In the genomic region with DNA sequence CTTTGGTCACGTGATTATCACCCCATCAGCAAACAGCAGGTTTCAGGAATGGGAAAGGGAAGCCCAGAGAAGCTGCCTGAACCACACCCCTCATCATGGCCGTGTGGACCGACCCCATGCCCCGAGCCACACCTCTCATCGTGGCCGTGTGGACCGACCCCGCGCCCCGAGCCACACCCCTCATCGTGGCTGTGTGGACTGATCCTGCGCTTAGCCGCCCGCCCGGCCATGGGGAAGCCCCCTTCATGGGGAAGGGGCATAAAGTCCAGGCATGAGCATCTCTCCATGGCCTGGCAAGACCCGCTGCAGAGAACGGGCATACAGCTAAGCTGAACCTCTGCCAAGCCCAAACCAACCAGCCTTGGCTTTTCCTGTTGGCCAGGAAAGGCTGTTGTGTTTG, we compare ENCODE assay signal across 27 cellular contexts.
"Had no signal": no experiment of that assay in that cellular context is flagged by ENCODE, and none has a peak within 500 bp of the region (broad histone marks: within the 10 kb centered on the region; RNA-seq: fewer than 3 reads in every experiment).

No MANE protein-coding gene starts in this region.

- ATAC-seq: right lobe of liver; stimulated activated naive B cell treated with anti-CD40 and anti-IgM and Interleukin-4, amounts not matched to agents 10 μg/mL and 1 μg/mL and 100 μg/mL, for 72 hours had no signal

- H3K9me3 Mint-ChIP-seq: natural killer cell treated with Interleukin-12 subunit alpha and Interleukin-12 subunit beta and Interleukin-15 and Interleukin-18, amount 100 ng/mL, for 72 hours; nephron progenitor cell; neural crest cell; stimulated activated effector memory CD8-positive, alpha-beta T cell treated with anti-CD3 and anti-CD28 coated beads, Interleukin-12 subunit alpha, Interleukin-12 subunit beta, amount 100 ng/mL, for 72 hours; stimulated activated naive B cell treated with anti-CD40 and anti-IgM and Interleukin-4, amounts not matched to agents 10 μg/mL and 1 μg/mL and 100 μg/mL, for 72 hours; stimulated activated naive CD8-positive, alpha-beta T cell treated with anti-CD3 and anti-CD28 coated beads, Interleukin-15, Interleukin-2, amounts not matched to agents 100 ng/mL and 50 ng/mL, for 24 hours had no signal

- H3K27ac ChIP-seq: neutrophil, pancreas, prostate gland, right atrium auricular region, right lobe of liver, stomach, thoracic aorta, thyroid gland, upper lobe of left lung, vagina had no signal

- H3K27me3 ChIP-seq: neutrophil, pancreas, right atrium auricular region, right lobe of liver, sigmoid colon, stomach, thyroid gland, tibial nerve, upper lobe of left lung, vagina had no signal

- H3K27me3 Mint-ChIP-seq: natural killer cell treated with Interleukin-12 subunit alpha and Interleukin-12 subunit beta and Interleukin-15 and Interleukin-18, amount 100 ng/mL, for 72 hours; stimulated activated naive B cell treated with anti-CD40 and anti-IgM and Interleukin-4, amounts not matched to agents 10 μg/mL and 1 μg/mL and 100 μg/mL, for 72 hours; stimulated activated naive CD8-positive, alpha-beta T cell treated with anti-CD3 and anti-CD28 coated beads, Interleukin-15, Interleukin-2, amounts not matched to agents 100 ng/mL and 50 ng/mL, for 24 hours had no signal

- FAIRE-seq: pancreas, small intestine, urothelium cell line had no signal

- DNase-seq: nephron progenitor cell; retina; sigmoid colon; small intestine; stimulated activated CD4-positive, alpha-beta T cell treated with anti-CD3 and anti-CD28 coated beads, Interleukin-15, amount 100 ng/mL, for 24 hours; stimulated activated CD4-positive, alpha-beta T cell treated with anti-CD3 and anti-CD28 coated beads, Interleukin-2, amount 100 ng/mL, for 24 hours; stimulated activated CD4-positive, alpha-beta T cell treated with anti-CD3 and anti-CD28 coated beads, Interleukin-2, amount 100 ng/mL, for 48 hours; stimulated activated CD4-positive, alpha-beta T cell treated with anti-CD3 and anti-CD28 coated beads, Interleukin-4, amount 100 ng/mL, for 24 hours; stimulated activated naive B cell treated with anti-CD40 and anti-IgM and Interleukin-4, amounts not matched to agents 10 μg/mL and 1 μg/mL and 100 μg/mL, for 72 hours; stimulated activated naive CD4-positive, alpha-beta T cell treated with Interleukin-2 at 50 U/mL for 16 hours; stomach; thyroid gland; trophoblast cell had no signal

- H3K4me1 Mint-ChIP-seq: neural crest cell had no signal

- H3K27ac Mint-ChIP-seq: natural killer cell treated with Interleukin-12 subunit alpha and Interleukin-12 subunit beta and Interleukin-15 and Interleukin-18, amount 100 ng/mL, for 72 hours; nephron progenitor cell; stimulated activated effector memory CD8-positive, alpha-beta T cell treated with anti-CD3 and anti-CD28 coated beads, Interleukin-12 subunit alpha, Interleukin-12 subunit beta, amount 100 ng/mL, for 72 hours; stimulated activated naive B cell treated with anti-CD40 and anti-IgM and Interleukin-4, amounts not matched to agents 10 μg/mL and 1 μg/mL and 100 μg/mL, for 72 hours; stimulated activated naive CD8-positive, alpha-beta T cell treated with anti-CD3 and anti-CD28 coated beads, Interleukin-15, Interleukin-2, amounts not matched to agents 100 ng/mL and 50 ng/mL, for 24 hours had no signal

- H3K4me3 ChIP-seq: pancreas, prostate gland, right atrium auricular region, right lobe of liver, sigmoid colon, stomach, thoracic aorta, thyroid gland, tibial nerve, upper lobe of left lung, vagina had no signal

- H3K4me3 Mint-ChIP-seq: natural killer cell treated with Interleukin-12 subunit alpha and Interleukin-12 subunit beta and Interleukin-15 and Interleukin-18, amount 100 ng/mL, for 72 hours; nephron progenitor cell; neural crest cell; stimulated activated effector memory CD8-positive, alpha-beta T cell treated with anti-CD3 and anti-CD28 coated beads, Interleukin-12 subunit alpha, Interleukin-12 subunit beta, amount 100 ng/mL, for 72 hours; stimulated activated naive B cell treated with anti-CD40 and anti-IgM and Interleukin-4, amounts not matched to agents 10 μg/mL and 1 μg/mL and 100 μg/mL, for 72 hours; stimulated activated naive CD8-positive, alpha-beta T cell treated with anti-CD3 and anti-CD28 coated beads, Interleukin-15, Interleukin-2, amounts not matched to agents 100 ng/mL and 50 ng/mL, for 24 hours had no signal

- H3K9me3 ChIP-seq: neutrophil, pancreas, prostate gland, right atrium auricular region, right lobe of liver, sigmoid colon, stomach, thoracic aorta, thyroid gland, tibial nerve, upper lobe of left lung, vagina had no signal
